1 cellular context compared by ENCODE assay signal in the genomic region with DNA sequence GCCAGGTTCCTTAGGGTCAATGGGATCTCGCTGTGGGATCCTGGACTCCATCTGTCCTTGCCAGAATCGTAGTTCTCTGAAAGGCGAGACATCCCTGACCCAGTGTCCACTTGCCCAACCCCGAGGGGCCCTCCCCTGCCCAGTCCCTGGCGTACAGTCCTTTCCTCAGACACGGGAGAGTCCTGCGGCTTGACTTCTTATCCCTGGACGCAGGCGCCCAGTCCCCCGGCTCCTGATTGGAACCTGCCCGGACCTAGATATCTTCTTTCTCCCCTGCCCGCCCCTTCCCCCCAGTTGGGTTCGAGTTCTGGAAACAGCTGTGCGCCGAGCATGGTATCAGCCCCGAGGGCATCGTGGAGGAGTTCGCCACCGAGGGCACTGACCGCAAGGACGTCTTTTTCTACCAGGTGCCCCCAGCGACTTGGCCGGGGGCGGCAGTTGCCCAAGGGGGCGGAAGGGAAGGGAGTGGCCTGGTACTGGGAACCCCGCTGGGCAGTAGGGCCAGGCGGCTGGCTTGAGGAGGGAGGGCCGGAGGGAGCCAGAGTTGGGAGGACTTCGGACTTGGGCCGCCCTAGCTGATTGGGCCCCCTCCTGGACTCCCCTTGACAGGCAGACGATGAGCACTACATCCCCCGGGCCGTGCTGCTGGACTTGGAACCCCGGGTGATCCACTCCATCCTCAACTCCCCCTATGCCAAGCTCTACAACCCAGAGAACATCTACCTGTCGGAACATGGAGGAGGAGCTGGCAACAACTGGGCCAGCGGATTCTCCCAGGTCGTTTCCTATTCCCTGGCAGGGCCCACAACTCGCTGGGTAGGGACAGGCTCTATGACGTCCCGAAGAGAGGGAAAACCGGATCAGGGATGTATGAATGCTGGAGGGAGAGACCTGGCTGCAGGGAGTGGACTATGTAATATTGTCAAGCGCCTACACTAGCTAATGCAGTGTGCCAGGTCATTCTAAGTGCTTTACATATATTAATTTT.
TF ChIP-seq lines count a peak whose summit lies in the region.

No MANE protein-coding gene starts in this region.

TF ChIP-seq in GM12878, 131 proteins besides CTCF, POLR2A, EP300 and RAD21:
- TF ChIP-seq, protein P1, sequence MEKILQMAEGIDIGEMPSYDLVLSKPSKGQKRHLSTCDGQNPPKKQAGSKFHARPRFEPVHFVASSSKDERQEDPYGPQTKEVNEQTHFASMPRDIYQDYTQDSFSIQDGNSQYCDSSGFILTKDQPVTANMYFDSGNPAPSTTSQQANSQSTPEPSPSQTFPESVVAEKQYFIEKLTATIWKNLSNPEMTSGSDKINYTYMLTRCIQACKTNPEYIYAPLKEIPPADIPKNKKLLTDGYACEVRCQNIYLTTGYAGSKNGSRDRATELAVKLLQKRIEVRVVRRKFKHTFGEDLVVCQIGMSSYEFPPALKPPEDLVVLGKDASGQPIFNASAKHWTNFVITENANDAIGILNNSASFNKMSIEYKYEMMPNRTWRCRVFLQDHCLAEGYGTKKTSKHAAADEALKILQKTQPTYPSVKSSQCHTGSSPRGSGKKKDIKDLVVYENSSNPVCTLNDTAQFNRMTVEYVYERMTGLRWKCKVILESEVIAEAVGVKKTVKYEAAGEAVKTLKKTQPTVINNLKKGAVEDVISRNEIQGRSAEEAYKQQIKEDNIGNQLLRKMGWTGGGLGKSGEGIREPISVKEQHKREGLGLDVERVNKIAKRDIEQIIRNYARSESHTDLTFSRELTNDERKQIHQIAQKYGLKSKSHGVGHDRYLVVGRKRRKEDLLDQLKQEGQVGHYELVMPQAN (conservative IDR thresholded peaks at IDR 0.05) = peak; percentile 80; the same call in 1 of the 2 replicates
- 0 out of 2 replicates have a peak, but pooled peaks have one; percentile 58 for TF ChIP-seq LARP7 (IDR thresholded peaks at IDR 0.05)
- TF ChIP-seq IKZF2 (IDR thresholded peaks at IDR 0.05) = peak; percentile 34 to 43; a peak in 2 of 4 replicates
- TF ChIP-seq, protein P2, sequence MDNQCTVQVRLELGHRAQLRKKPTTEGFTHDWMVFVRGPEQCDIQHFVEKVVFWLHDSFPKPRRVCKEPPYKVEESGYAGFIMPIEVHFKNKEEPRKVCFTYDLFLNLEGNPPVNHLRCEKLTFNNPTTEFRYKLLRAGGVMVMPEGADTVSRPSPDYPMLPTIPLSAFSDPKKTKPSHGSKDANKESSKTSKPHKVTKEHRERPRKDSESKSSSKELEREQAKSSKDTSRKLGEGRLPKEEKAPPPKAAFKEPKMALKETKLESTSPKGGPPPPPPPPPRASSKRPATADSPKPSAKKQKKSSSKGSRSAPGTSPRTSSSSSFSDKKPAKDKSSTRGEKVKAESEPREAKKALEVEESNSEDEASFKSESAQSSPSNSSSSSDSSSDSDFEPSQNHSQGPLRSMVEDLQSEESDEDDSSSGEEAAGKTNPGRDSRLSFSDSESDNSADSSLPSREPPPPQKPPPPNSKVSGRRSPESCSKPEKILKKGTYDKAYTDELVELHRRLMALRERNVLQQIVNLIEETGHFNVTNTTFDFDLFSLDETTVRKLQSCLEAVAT (IDR thresholded peaks at IDR 0.05) = peak; percentile 30
- peak; percentile 18; the same call in 1 of the 2 replicates for TF ChIP-seq GATAD2B (conservative IDR thresholded peaks at IDR 0.05; ENCODE audit: low read depth)
